In genomic region chr14:64504310-64504896, GRCh38 we compare ENCODE assay signal across 8 cellular contexts. TPM values are rescaled to one million over a fixed set of nuclear protein-coding genes. Genes with fewer than 3 reads are reported as not detected.
DNase-seq lines count a peak whose midpoint lies in the region; ATAC-seq and TF ChIP-seq lines count a peak whose summit lies in the region.

Gene ZBTB1 (plus strand): TSS chr14:64504770. CDS start chr14:64521505, 16,735 bp downstream.

- peak within 1 kb of the TSS; percentile 95 for H3K27ac ChIP-seq in DOHH2 (ENCODE audit: low read depth, low read length)
- H3K27ac ChIP-seq in HCT116 (ENCODE audit: low read depth, low read length), result peak within 1 kb of the TSS; percentile 95
- H3K27ac ChIP-seq in cardiac muscle cell, result peak within 1 kb of the TSS; percentile 98
- peak within 1 kb of the TSS; percentile 100 for H3K27ac ChIP-seq in trophoblast cell (ENCODE audit: low read depth, low read length)
- peak within 1 kb of the TSS; percentile 95 to 98 for H3K27ac ChIP-seq in tibial artery

- H3K4me3 ChIP-seq in DOHH2 (ENCODE audit: low read length) (peak within 1 kb of the TSS; percentile 87), HCT116 (replicated peaks in 1 of 2; ENCODE audit: low read depth in 1 of 2, low read length in 2 of 2) (peak within 1 kb of the TSS; percentile 74 to 97), cardiac muscle cell (peak within 1 kb of the TSS; percentile 65), trophoblast cell (ENCODE audit: low read depth, low read length) (peak within 1 kb of the TSS; percentile 93), tibial artery (peak within 1 kb of the TSS; percentile 68 to 92)

- H3K4me1 Mint-ChIP-seq in activated naive CD8-positive, alpha-beta T cell treated with anti-CD3 and anti-CD28 coated beads, Interleukin-2, amount 50 U/mL, for 24 hours, result peaks cover 69% of the 10 kb centered on the region

- BruUV-seq in HCT116 (replicated peaks; lab: Mats Ljungman, UMichigan), result no TSS peak

- RAD21 ChIA-PET in HCT116 (lab: Charles Lee; ENCODE audit: low non-redundant PET in 1 of 2, low total read pairs in 2 of 2, uncharacterized antibody in 2 of 2, unreplicated experiment in 2 of 2), result interaction anchor here in 1 of 2 experiments (1.0 kb wide), 1 partner anchor 375 kb away, joined by 4 read pairs; the partner anchor contains the start of gene SPTB

- peak within 1 kb of the TSS; percentile 93 for H3K4me3 Mint-ChIP-seq in activated naive CD8-positive, alpha-beta T cell treated with anti-CD3 and anti-CD28 coated beads, Interleukin-2, amount 50 U/mL, for 24 hours

- H2AFZ ChIP-seq in HCT116 (ENCODE audit: low read depth, low read length, poor library complexity, severe bottlenecking) (no peak within 1 kb of the TSS), trophoblast cell (ENCODE audit: insufficient read depth, low read length, poor library complexity) (peak within 1 kb of the TSS; percentile 82)

- POLR2A ChIA-PET in HCT116 (lab: Charles Lee), result interaction anchor here (0.6 to 1.3 kb wide), 8 partner anchors 8 to 485 kb away, joined by 3 to 5 read pairs (median 4); partner anchors contain the start of gene MTHFD1

- ATAC-seq in HCT116, result peak; percentile 59
- ATAC-seq in activated naive CD8-positive, alpha-beta T cell treated with anti-CD3 and anti-CD28 coated beads, Interleukin-2, amount 50 U/mL, for 24 hours, result peak; percentile 59

- no peaks in the 10 kb centered on the region; the same call in 1 of the 2 replicates for H3K27me3 ChIP-seq in DOHH2 (ENCODE audit: control insufficient read depth, low read length)
- H3K27me3 ChIP-seq in HCT116 (ENCODE audit: insufficient read depth, low read length), result no peaks in the 10 kb centered on the region
- H3K27me3 ChIP-seq in cardiac muscle cell, result no peaks in the 10 kb centered on the region
- no peaks in the 10 kb centered on the region for H3K27me3 ChIP-seq in trophoblast cell (ENCODE audit: insufficient read depth, low read length)
- no peaks in the 10 kb centered on the region for H3K27me3 ChIP-seq in tibial artery

- H3K79me2 ChIP-seq in DOHH2 (ENCODE audit: control insufficient read depth, low read length) (peaks cover 89% of the 10 kb centered on the region), HCT116 (ENCODE audit: insufficient read depth, low read length) (peaks cover 82% of the 10 kb centered on the region), trophoblast cell (ENCODE audit: control insufficient read depth, insufficient read depth, low read length, poor library complexity) (peaks cover 37% of the 10 kb centered on the region)

- peaks cover 35% of the 10 kb centered on the region for H3K36me3 Mint-ChIP-seq in activated naive CD8-positive, alpha-beta T cell treated with anti-CD3 and anti-CD28 coated beads, Interleukin-2, amount 50 U/mL, for 24 hours (ENCODE audit: low read depth)

- peaks cover 35% of the 10 kb centered on the region for H3K79me1 ChIP-seq in trophoblast cell (ENCODE audit: low read length)

- no CpG with 5 or more reads among the region's 63 CpGs for WGBS in trophoblast cell (ENCODE audit: extremely low coverage, insufficient coverage, insufficient read length)

- TF ChIP-seq POLR2A in HCT116 (IDR thresholded peaks at IDR 0.05; ENCODE audit: borderline replicate concordance, extremely low read depth, insufficient read depth, insufficient read length), result peak; percentile 85

- TF ChIP-seq CTCF in DOHH2 (IDR thresholded peaks at IDR 0.05; ENCODE audit: low read depth, low read length, poor library complexity, severe bottlenecking), result no peak
- no peak for TF ChIP-seq CTCF in HCT116 (IDR thresholded peaks at IDR 0.05 in 2 of 3, conservative IDR thresholded peaks at IDR 0.05 in 1 of 3; ENCODE audit: borderline replicate concordance in 1 of 3, insufficient read depth in 1 of 3, low read depth in 2 of 3, low read length in 2 of 3)
- TF ChIP-seq CTCF in cardiac muscle cell (IDR thresholded peaks at IDR 0.05; ENCODE audit: low read depth, low read length), result no peak
- no peak for TF ChIP-seq CTCF in tibial artery (IDR thresholded peaks at IDR 0.05)

- H3K9ac ChIP-seq in HCT116 (ENCODE audit: low read length) (peak within 1 kb of the TSS; percentile 85), trophoblast cell (ENCODE audit: low read length) (peak within 1 kb of the TSS; percentile 100)

- peak within 1 kb of the TSS; percentile 97 for H3K4ac ChIP-seq in trophoblast cell (ENCODE audit: low read depth, low read length)

- intact Hi-C loops in HCT116 (cut with micrococcal nuclease) (loop anchor here (2.0 kb wide), 1 partner anchor 166 kb away; no protein-coding TSS in a partner anchor), tibial artery (cut with DNase I; ENCODE audit: low total_unique reads) (loop anchor here (5.0 kb wide), 1 partner anchor 258 kb away; no protein-coding TSS in a partner anchor)

- H3K27me3 Mint-ChIP-seq in activated naive CD8-positive, alpha-beta T cell treated with anti-CD3 and anti-CD28 coated beads, Interleukin-2, amount 50 U/mL, for 24 hours, result no peaks in the 10 kb centered on the region

- peak within 1 kb of the TSS; percentile 67 for H2BK12ac ChIP-seq in trophoblast cell (ENCODE audit: low read length)

- H2BK5ac ChIP-seq in trophoblast cell (ENCODE audit: low read depth, low read length, poor library complexity), result peak within 1 kb of the TSS; percentile 98

- no peaks in the 10 kb centered on the region for H3K9me3 Mint-ChIP-seq in activated naive CD8-positive, alpha-beta T cell treated with anti-CD3 and anti-CD28 coated beads, Interleukin-2, amount 50 U/mL, for 24 hours

- H4K8ac ChIP-seq in trophoblast cell (ENCODE audit: low read depth, low read length), result peak within 1 kb of the TSS; percentile 95

- peaks cover 15% of the 10 kb centered on the region for H3F3A ChIP-seq in DOHH2 (ENCODE audit: control insufficient read depth, insufficient read depth)

- H4K20me1 ChIP-seq in DOHH2 (ENCODE audit: control insufficient read depth, insufficient read depth, low read depth, low read length), result peaks cover 16% of the 10 kb centered on the region; the same call in 1 of the 2 replicates
- no peaks in the 10 kb centered on the region for H4K20me1 ChIP-seq in HCT116 (ENCODE audit: insufficient read depth)

- H2BK120ac ChIP-seq in trophoblast cell (ENCODE audit: insufficient read depth, low read length, poor library complexity), result peak within 1 kb of the TSS; percentile 45

- TF ChIP-seq RAD21 in HCT116 (IDR thresholded peaks at IDR 0.05; ENCODE audit: low read depth), result no peak

- H4K12ac ChIP-seq in trophoblast cell (ENCODE audit: low read depth, low read length), result peak within 1 kb of the TSS; percentile 97

- peak within 1 kb of the TSS; percentile 98 for H3K14ac ChIP-seq in trophoblast cell (ENCODE audit: low read length)

- peak within 1 kb of the TSS; percentile 98 for H2AK5ac ChIP-seq in trophoblast cell (ENCODE audit: low read length)

- peak within 1 kb of the TSS; percentile 92 for H3K18ac ChIP-seq in trophoblast cell (ENCODE audit: low read length)

- H3K9me3 ChIP-seq in DOHH2 (ENCODE audit: control insufficient read depth, insufficient read depth, low read length) (no peaks in the 10 kb centered on the region), HCT116 (ENCODE audit: control insufficient read depth in 1 of 2, insufficient read depth in 1 of 2, low read depth in 1 of 2, low read length in 2 of 2) (no peaks in the 10 kb centered on the region), cardiac muscle cell (ENCODE audit: low read depth) (no peaks in the 10 kb centered on the region), trophoblast cell (ENCODE audit: insufficient read depth, low read depth, low read length) (no peaks in the 10 kb centered on the region), tibial artery (no peaks in the 10 kb centered on the region)

- CTCF ChIA-PET in HCT116 (lab: Charles Lee), result no interaction called here

- H3K9me2 ChIP-seq in DOHH2 (replicated peaks; ENCODE audit: control insufficient read depth, low read length), result no peaks in the 10 kb centered on the region
- no peaks in the 10 kb centered on the region for H3K9me2 ChIP-seq in HCT116 (ENCODE audit: insufficient read depth)

- H4K91ac ChIP-seq in trophoblast cell (ENCODE audit: low read depth, low read length), result peak within 1 kb of the TSS; percentile 100

- H3K4me2 ChIP-seq in DOHH2 (ENCODE audit: low read length) (peak within 1 kb of the TSS; percentile 90), HCT116 (ENCODE audit: low read length) (peak within 1 kb of the TSS; percentile 89), trophoblast cell (ENCODE audit: low read length) (peak within 1 kb of the TSS; percentile 99)

- peaks cover 69% of the 10 kb centered on the region for H3K36me3 ChIP-seq in DOHH2 (ENCODE audit: control insufficient read depth, low read length)
- H3K36me3 ChIP-seq in HCT116 (ENCODE audit: control insufficient read depth in 1 of 2, insufficient read depth in 2 of 2, low read length in 2 of 2), result no peaks in the 10 kb centered on the region
- H3K36me3 ChIP-seq in cardiac muscle cell, result no peaks in the 10 kb centered on the region
- no peaks in the 10 kb centered on the region for H3K36me3 ChIP-seq in trophoblast cell (ENCODE audit: control insufficient read depth in 1 of 2, insufficient read depth in 2 of 2, low read length in 2 of 2)
- H3K36me3 ChIP-seq in tibial artery, result no peaks in the 10 kb centered on the region

- H3K4me1 ChIP-seq in DOHH2 (ENCODE audit: control insufficient read depth, low read length) (peaks cover 59% of the 10 kb centered on the region), HCT116 (ENCODE audit: control insufficient read depth in 1 of 2, insufficient read depth in 2 of 2, low read length in 2 of 2) (peaks cover 35 to 58% of the 10 kb centered on the region in 2 experiments), cardiac muscle cell (ENCODE audit: low read depth) (peaks cover 29% of the 10 kb centered on the region), trophoblast cell (ENCODE audit: control insufficient read depth in 1 of 2, insufficient read depth in 2 of 2, low read length in 2 of 2) (peaks cover 13 to 15% of the 10 kb centered on the region in 2 experiments), tibial artery (peaks cover 0 to 67% (median 37%) of the 10 kb centered on the region in 4 donors)

- peak within 1 kb of the TSS; percentile 99 for H3K27ac Mint-ChIP-seq in activated naive CD8-positive, alpha-beta T cell treated with anti-CD3 and anti-CD28 coated beads, Interleukin-2, amount 50 U/mL, for 24 hours

- peak within 1 kb of the TSS; percentile 37 for H3K23ac ChIP-seq in trophoblast cell (ENCODE audit: low read length)

- DNase-seq in HCT116 (ENCODE audit: low read depth, low spot score) (peak; percentile 65), NCI-H1105 (lab: John Stamatoyannopoulos, UW) (peak; percentile 67), T follicular helper cell (ENCODE audit: low read depth) (peak; percentile 77), cardiac muscle cell (ENCODE audit: low read depth in 1 of 2, low spot score in 1 of 2) (peak; percentile 88 to 93), trophoblast cell (peak; percentile 86 to 88), tibial artery (peak; percentile 85 to 93)
- peak; percentile 88 for DNase-seq in activated naive CD8-positive, alpha-beta T cell treated with anti-CD3 and anti-CD28 coated beads, Interleukin-2, amount 50 U/mL, for 24 hours

TF ChIP-seq in HCT116, 20 proteins besides CTCF, POLR2A, EP300 and RAD21 (continues in another document):
- peak; percentile 81; the same call in 1 of the 2 replicates for TF ChIP-seq POLR2AphosphoS5 (IDR thresholded peaks at IDR 0.05; ENCODE audit: low read depth, low read length)

RNA-seq across cellular contexts. Expression of gene ZBTB1, which starts in this region (rescaled TPM):
- total RNA-seq in HCT116 (2021; ENCODE audit: unreplicated experiment), result 20.6 TPM
- 9.3 and 11.4 TPM in 2 replicates for polyA plus RNA-seq in HCT116 (2012)
- total RNA-seq in cardiac muscle cell, result 22.5 and 31.4 TPM in 2 replicates
- 23.4 and 28.5 TPM in 2 replicates for polyA plus RNA-seq in cardiac muscle cell
- 38.0 and 39.2 TPM in 2 replicates for polyA plus RNA-seq in trophoblast cell (2013)

Comparison
In these comparisons a context has a peak if more than half of its experiments do, and no peak if none do; other contexts are left out.
1. Peak in every context shown above with its lines: DNase-seq, ATAC-seq, H3K4me3 ChIP-seq and H3K27ac ChIP-seq.